1 cellular context compared by ENCODE assay signal in genomic region chr10:79402625-79402946, GRCh38.
TF ChIP-seq lines count a peak whose summit lies in the region.

No MANE protein-coding gene starts in this region.

TF ChIP-seq in GM23338, 12 proteins besides CTCF, POLR2A, EP300 and RAD21 (continued from another document):
- TF ChIP-seq ZNF462 (CRISPR knock-in tag; IDR thresholded peaks at IDR 0.05) (no peak), EZH2 (IDR thresholded peaks at IDR 0.05; ENCODE audit: low read depth, unreplicated experiment) (no peak), STAT1 (IDR thresholded peaks at IDR 0.05; ENCODE audit: unreplicated experiment) (no peak), REST (IDR thresholded peaks at IDR 0.05; ENCODE audit: unreplicated experiment) (no peak), NANOG (IDR thresholded peaks at IDR 0.05; ENCODE audit: borderline replicate concordance) (no peak)
- TF ChIP-seq, protein P1, sequence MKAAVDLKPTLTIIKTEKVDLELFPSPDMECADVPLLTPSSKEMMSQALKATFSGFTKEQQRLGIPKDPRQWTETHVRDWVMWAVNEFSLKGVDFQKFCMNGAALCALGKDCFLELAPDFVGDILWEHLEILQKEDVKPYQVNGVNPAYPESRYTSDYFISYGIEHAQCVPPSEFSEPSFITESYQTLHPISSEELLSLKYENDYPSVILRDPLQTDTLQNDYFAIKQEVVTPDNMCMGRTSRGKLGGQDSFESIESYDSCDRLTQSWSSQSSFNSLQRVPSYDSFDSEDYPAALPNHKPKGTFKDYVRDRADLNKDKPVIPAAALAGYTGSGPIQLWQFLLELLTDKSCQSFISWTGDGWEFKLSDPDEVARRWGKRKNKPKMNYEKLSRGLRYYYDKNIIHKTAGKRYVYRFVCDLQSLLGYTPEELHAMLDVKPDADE (IDR thresholded peaks at IDR 0.05) = no peak
